ENCODE assay signal across 8 cellular contexts in the genomic region with DNA sequence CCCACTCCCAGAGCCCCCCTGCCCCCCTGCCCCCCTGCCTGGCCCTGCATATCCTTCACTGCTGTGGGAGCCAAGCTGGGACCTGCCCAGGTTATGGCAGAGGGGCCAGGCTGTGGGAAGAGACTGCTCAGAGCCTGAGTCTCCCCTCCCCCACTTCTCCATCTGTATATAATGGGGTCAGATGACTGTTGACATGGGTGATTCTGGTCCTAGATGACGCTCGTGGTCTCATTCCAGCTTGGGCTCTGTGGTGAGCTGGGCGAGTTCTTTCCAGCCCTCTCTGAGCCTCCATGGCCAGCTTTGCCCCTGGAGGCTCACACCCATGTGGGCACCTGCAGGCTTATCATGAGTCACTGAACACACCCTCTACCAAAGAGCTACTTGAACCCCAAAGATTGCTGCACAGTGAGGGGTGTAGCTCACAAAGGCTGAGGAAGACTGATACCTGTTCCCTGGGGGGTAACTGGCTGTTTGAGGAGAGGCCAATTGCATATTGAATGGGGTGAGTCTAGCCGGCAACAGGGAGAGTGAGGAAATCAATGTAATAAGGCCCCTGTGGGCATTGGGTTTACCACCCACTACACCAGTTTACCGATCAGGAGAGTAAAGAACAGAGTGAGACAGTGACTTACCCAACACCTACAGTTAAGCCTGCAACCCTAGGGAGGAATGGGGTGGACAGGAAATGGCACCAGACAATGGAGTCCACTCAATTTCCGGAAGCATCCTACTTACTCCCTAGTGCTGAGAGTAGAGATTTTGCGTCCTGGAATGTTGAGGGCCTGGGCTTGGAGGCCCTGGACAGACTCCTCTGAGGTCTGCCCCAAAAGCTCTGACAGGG. TPM values are rescaled to one million over a fixed set of nuclear protein-coding genes. Genes with fewer than 3 reads are reported as not detected.
A peak's percentile ranks its signal among the peaks of the same experiment; 100 is the strongest.
DNase-seq lines count a peak whose midpoint lies in the region; ATAC-seq, FAIRE-seq and TF ChIP-seq lines count a peak whose summit lies in the region.

No MANE protein-coding gene starts in this region.

- H3K4me3 ChIP-seq in NB4 (ENCODE audit: low read depth, low read length) (peak overlapping the region; percentile 62), astrocyte (ENCODE audit: insufficient read depth, low read depth, low read length) (no peak overlapping the region), iPS-15b (ENCODE audit: low read depth, low read length) (peak overlapping the region; percentile 49), smooth muscle cell (peak overlapping the region; percentile 44)

- FAIRE-seq in astrocyte (lab: Jason Lieb, UNC) = no peak

- TF ChIP-seq POLR2A in NB4 (IDR thresholded peaks at IDR 0.05; ENCODE audit: extremely low read depth, insufficient read length) (peak; percentile 30), GM18505 (IDR thresholded peaks at IDR 0.05; ENCODE audit: borderline replicate concordance, extremely low read depth, insufficient read depth, insufficient read length) (no peak)

- H3K36me3 Mint-ChIP-seq in astrocyte (ENCODE audit: low read depth, unreplicated experiment) = peaks cover 2% of the 10 kb centered on the region

- peak overlapping the region; percentile 80 for H3K4me2 ChIP-seq in astrocyte (ENCODE audit: low read length)
- peak overlapping the region; percentile 79 for H3K4me2 ChIP-seq in smooth muscle cell

- DNase-seq in DMS53 (lab: John Stamatoyannopoulos, UW) (peak; percentile 65), NB4 (ENCODE audit: low read depth) (peak; percentile 95), astrocyte (ENCODE audit: low read depth) (peak; percentile 40), smooth muscle cell (lab: John Stamatoyannopoulos, UW; ENCODE audit: unreplicated experiment) (no peak), omental fat pad (ENCODE audit: low spot score) (no peak)
- no peak for DNase-seq in NK-92 treated with Interleukin-12 subunit alpha and Interleukin-12 subunit beta, amount 100 ng/mL, for 24 hours (lab: John Stamatoyannopoulos, UW)

- peaks cover 26% of the 10 kb centered on the region for H3K4me1 Mint-ChIP-seq in astrocyte (ENCODE audit: low read depth, unreplicated experiment)

- no peak overlapping the region for H2AFZ ChIP-seq in astrocyte (ENCODE audit: low read depth, low read length)
- no peak overlapping the region for H2AFZ ChIP-seq in smooth muscle cell (ENCODE audit: low read depth)

- H3K9me3 Mint-ChIP-seq in astrocyte (ENCODE audit: unreplicated experiment) = no peaks in the 10 kb centered on the region

- peaks cover 34% of the 10 kb centered on the region for H3F3A ChIP-seq in smooth muscle cell (ENCODE audit: low read depth)

- H3K27ac ChIP-seq in astrocyte (ENCODE audit: low read depth, low read length) = peak overlapping the region; percentile 13
- peak overlapping the region; percentile 96 for H3K27ac ChIP-seq in smooth muscle cell (ENCODE audit: low read depth)

- H3K79me2 ChIP-seq in astrocyte (ENCODE audit: insufficient read depth, low read length) (peaks cover 9% of the 10 kb centered on the region), smooth muscle cell (ENCODE audit: low read depth) (peaks cover 1% of the 10 kb centered on the region)

- no peak overlapping the region for H3K9ac ChIP-seq in astrocyte (ENCODE audit: low read length)
- no peak overlapping the region for H3K9ac ChIP-seq in iPS-15b (ENCODE audit: low read depth, low read length)
- peak overlapping the region; percentile 82 for H3K9ac ChIP-seq in smooth muscle cell (ENCODE audit: low read depth)

- no peaks in the 10 kb centered on the region for H4K20me1 ChIP-seq in astrocyte (ENCODE audit: insufficient read depth, low read length)
- no peaks in the 10 kb centered on the region for H4K20me1 ChIP-seq in smooth muscle cell (ENCODE audit: low read depth)

- peak overlapping the region; percentile 70 for H3K4me3 Mint-ChIP-seq in astrocyte (ENCODE audit: unreplicated experiment)

- H3K9me3 ChIP-seq in astrocyte (ENCODE audit: insufficient read depth, low read depth, low read length) = no peaks in the 10 kb centered on the region
- no peaks in the 10 kb centered on the region for H3K9me3 ChIP-seq in iPS-15b (ENCODE audit: control insufficient read depth, insufficient read depth, low read length)
- H3K9me3 ChIP-seq in smooth muscle cell (replicated peaks; ENCODE audit: low read depth) = no peaks in the 10 kb centered on the region

- H3K36me3 ChIP-seq in astrocyte (ENCODE audit: insufficient read depth, low read length) (no peaks in the 10 kb centered on the region), iPS-15b (ENCODE audit: control insufficient read depth, insufficient read depth, low read length) (no peaks in the 10 kb centered on the region), smooth muscle cell (ENCODE audit: low read depth) (no peaks in the 10 kb centered on the region)

- H3K4me1 ChIP-seq in astrocyte (ENCODE audit: insufficient read depth, low read length) = peaks cover 36% of the 10 kb centered on the region
- peaks cover 27% of the 10 kb centered on the region for H3K4me1 ChIP-seq in iPS-15b (ENCODE audit: control insufficient read depth, insufficient read depth, low read length)
- H3K4me1 ChIP-seq in smooth muscle cell (ENCODE audit: low read depth) = peaks cover 34% of the 10 kb centered on the region

- 51% methylated on average over 7 of the region's 7 CpGs for WGBS in smooth muscle cell (ENCODE audit: low lambda C conversion rate)

- no peak for ATAC-seq in GM18505 (IDR thresholded peaks at IDR 0.05; ENCODE audit: unreplicated experiment)
- no peak for ATAC-seq in omental fat pad (ENCODE audit: low FRiP score)

- peak overlapping the region; percentile 89 for H3K27ac Mint-ChIP-seq in astrocyte (ENCODE audit: unreplicated experiment)

- H3K27me3 Mint-ChIP-seq in astrocyte (ENCODE audit: low read depth, unreplicated experiment) = no peaks in the 10 kb centered on the region

- TF ChIP-seq CTCF in NB4 (IDR thresholded peaks at IDR 0.05; ENCODE audit: low read depth, low read length) = no peak
- TF ChIP-seq CTCF in astrocyte (IDR thresholded peaks at IDR 0.05; ENCODE audit: insufficient read depth, low read depth, low read length) = no peak
- no peak for TF ChIP-seq CTCF in smooth muscle cell (IDR thresholded peaks at IDR 0.05; ENCODE audit: borderline replicate concordance, insufficient read depth, poor library complexity, severe bottlenecking)
- no peak for TF ChIP-seq CTCF in omental fat pad (IDR thresholded peaks at IDR 0.05)

- no peaks in the 10 kb centered on the region for H3K27me3 ChIP-seq in astrocyte (ENCODE audit: insufficient read depth, low read length)
- H3K27me3 ChIP-seq in iPS-15b (ENCODE audit: control insufficient read depth, insufficient read depth, low read length) = no peaks in the 10 kb centered on the region
- no peaks in the 10 kb centered on the region for H3K27me3 ChIP-seq in smooth muscle cell (ENCODE audit: low read depth)

RNA-seq across cellular contexts. Expression of gene SREBF1, which starts 4.2 kb away (rescaled TPM):
- total RNA-seq in astrocyte (59.2 and 65.6 TPM in 2 replicates), smooth muscle cell (23.5 and 25.9 TPM in 2 replicates), omental fat pad (100 to 1,000 TPM in 1 of 4 donors, 10 to 100 TPM in 3; 18.5 to 118 (median 31.2) TPM)
- polyA plus RNA-seq in smooth muscle cell = 45.4 and 53.5 TPM in 2 replicates

Comparison
In these comparisons a context has a peak if more than half of its experiments do, and no peak if none do; other contexts are left out.
1. DNase-seq: peak in DMS53 (single experiment), NB4 (single experiment) and astrocyte (single experiment); none in smooth muscle cell (single experiment), omental fat pad (single experiment) and NK-92 treated with Interleukin-12 subunit alpha and Interleukin-12 subunit beta, amount 100 ng/mL, for 24 hours (single experiment).